20 cellular contexts compared by ENCODE assay signal in genomic region chr12:117093918-117094630, GRCh38. TPM values are rescaled to one million over a fixed set of nuclear protein-coding genes. Genes with fewer than 3 reads are reported as not detected.
A peak's percentile ranks its signal among the peaks of the same experiment; 100 is the strongest.
DNase-seq lines count a peak whose midpoint lies in the region; ATAC-seq and TF ChIP-seq lines count a peak whose summit lies in the region.
"Had no signal": no experiment of that assay in that cellular context is flagged by ENCODE, and none has a peak within 500 bp of the region (broad histone marks: within the 10 kb centered on the region; RNA-seq: fewer than 3 reads in every experiment).

No MANE protein-coding gene starts in this region.

- 74 to 80% methylated on average over 3 to 18 of the region's 18 CpGs for WGBS in transverse colon (ENCODE audit: low coverage in 1 of 2), 2 donors

- no peak for TF ChIP-seq EP300 in transverse colon (IDR thresholded peaks at IDR 0.05; ENCODE audit: low read depth)

- H3K27ac ChIP-seq in caudate nucleus (ENCODE audit: low read depth, low read length) (peak overlapping the region; percentile 74), transverse colon (no peak overlapping the region)
- H3K27ac ChIP-seq: parathyroid adenoma, testis had no signal

- peaks cover 4 to 13% (median 9%) of the 10 kb centered on the region in 4 donors for H3K4me1 ChIP-seq in transverse colon

- H3K36me3 ChIP-seq in transverse colon: no peaks in the 10 kb centered on the region

- no peak for TF ChIP-seq POLR2A in transverse colon (IDR thresholded peaks at IDR 0.05)

- intact Hi-C loops in posterior vena cava (cut with DNase I): no loop called here
- intact Hi-C loops in transverse colon (cut with DNase I; ENCODE audit: low total_unique reads): no loop called here

- ATAC-seq in HG03432 (IDR thresholded peaks at IDR 0.05; ENCODE audit: unreplicated experiment): no peak
- ATAC-seq in GM18517 (IDR thresholded peaks at IDR 0.05; ENCODE audit: unreplicated experiment): no peak
- ATAC-seq: activated CD8-positive, alpha-beta T cell treated with anti-CD3 and anti-CD28 coated beads, Interleukin-2, amount 10 ng/mL, durations not matched to agents 7 days and 5 days had no signal

- peaks cover 36% of the 10 kb centered on the region for H3K27me3 ChIP-seq in transverse colon
- H3K27me3 ChIP-seq: testis had no signal

- DNase-seq in NCI-H1105 (lab: John Stamatoyannopoulos, UW): peak; percentile 27
- DNase-seq in NCI-H2107 treated with DMSO at 0.1 percent for 48 hours (lab: John Stamatoyannopoulos, UW; ENCODE audit: unreplicated experiment): peak; percentile 98
- DNase-seq in caudate nucleus (lab: John Stamatoyannopoulos, UW): peak in 18 of 61 donors; percentile 9 to 60 (median 30)
- peak; percentile 66 for DNase-seq in posterior vena cava (ENCODE audit: low spot score)
- DNase-seq in ACHN: no peak
- DNase-seq in transverse colon: no peak
- DNase-seq: activated CD4-positive, CD25-positive, alpha-beta regulatory T cell treated with anti-CD3 and anti-CD28 coated beads, Interleukin-2, amount 50 U/mL, for 72 hours; activated CD8-positive, alpha-beta T cell treated with anti-CD3 and anti-CD28 coated beads, Interleukin-2, amount 10 ng/mL, durations not matched to agents 7 days and 5 days; activated gamma-delta T cell treated with Interleukin-2 at 50 U/mL for 16 hours; dermis blood vessel endothelial cell; H7; mesendoderm; MM.1S; naive B cell; NCI-H2081; SHP77; testis had no signal

- in situ Hi-C loops in ACHN (cut with HindIII; ENCODE audit: low pct_ligation_motif_present, low pct_unique_long_range_greater_than_20kb, low sequenced_read_pairs) (no loop called here), transverse colon (cut with MboI; ENCODE audit: low pct_ligation_motif_present in 1 of 4, low pct_unique_long_range_greater_than_20kb in 1 of 4, low sequenced_read_pairs in 3 of 4) (no loop called here)

- TF ChIP-seq CTCF in transverse colon (IDR thresholded peaks at IDR 0.05): no peak

- peaks cover 0 to 9% of the 10 kb centered on the region in 2 donors for H3K9me3 ChIP-seq in transverse colon
- H3K9me3 ChIP-seq: testis had no signal

- H3K4me3 ChIP-seq in transverse colon: no peak overlapping the region
- H3K4me3 ChIP-seq: testis had no signal

RNA-seq across cellular contexts. Expression of gene TESC, which starts 5.1 kb away (rescaled TPM):
- 1 to 10 TPM; 3.0 to 5.8 TPM for total RNA-seq in posterior vena cava
- total RNA-seq in transverse colon: 1 to 10 TPM in 3 of 4 donors, not detected in 1; 1.6 to 4.9 (median 3.6) TPM

Comparison
In these comparisons a context has a peak if more than half of its experiments do, and no peak if none do; other contexts are left out.
1. DNase-seq: peak in NCI-H1105 (single experiment), NCI-H2107 treated with DMSO at 0.1 percent for 48 hours (single experiment) and posterior vena cava (single experiment); none in ACHN (single experiment) and transverse colon (single experiment).